13 cellular contexts compared by ENCODE assay signal in genomic region chr3:105824129-105824528, GRCh38. TPM values are rescaled to one million over a fixed set of nuclear protein-coding genes. Genes with fewer than 3 reads are reported as not detected.
DNase-seq lines count a peak whose midpoint lies in the region; ATAC-seq and TF ChIP-seq lines count a peak whose summit lies in the region.
"Had no signal": no experiment of that assay in that cellular context is flagged by ENCODE, and none has a peak within 500 bp of the region (broad histone marks: within the 10 kb centered on the region; RNA-seq: fewer than 3 reads in every experiment).

No MANE protein-coding gene starts in this region.

- H3K27me3 Mint-ChIP-seq in HFFc6 (ENCODE audit: insufficient read depth) (no peaks in the 10 kb centered on the region; the same call in none of the 2 replicates), brain (no peaks in the 10 kb centered on the region)
- no peaks in the 10 kb centered on the region for H3K27me3 Mint-ChIP-seq in naive thymus-derived CD4-positive, alpha-beta T cell

- no peaks in the 10 kb centered on the region for H3K9me3 ChIP-seq in AG04450 (ENCODE audit: control insufficient read depth, insufficient read depth, low read length)
- H3K9me3 ChIP-seq in naive thymus-derived CD4-positive, alpha-beta T cell (ENCODE audit: control insufficient read depth in 2 of 3, low read length in 3 of 3) = no peaks in the 10 kb centered on the region

- peaks cover 35% of the 10 kb centered on the region for H3K36me3 Mint-ChIP-seq in HFFc6 (ENCODE audit: low read depth)
- H3K36me3 Mint-ChIP-seq in brain = peaks cover 57% of the 10 kb centered on the region
- H3K36me3 Mint-ChIP-seq in naive thymus-derived CD4-positive, alpha-beta T cell = peaks cover 15 to 67% (median 61%) of the 10 kb centered on the region in 5 donors

- no peak for ATAC-seq in naive thymus-derived CD4-positive, alpha-beta T cell
- no peak for ATAC-seq in GM19452 (IDR thresholded peaks at IDR 0.05; ENCODE audit: unreplicated experiment)

- CTCF ChIA-PET in AG04450 (lab: Charles Lee) = no interaction called here
- CTCF ChIA-PET in naive thymus-derived CD4-positive, alpha-beta T cell (lab: Charles Lee) = no interaction called here

- H3K9me3 Mint-ChIP-seq in HFFc6 (no peaks in the 10 kb centered on the region), brain (no peaks in the 10 kb centered on the region)
- H3K9me3 Mint-ChIP-seq in naive thymus-derived CD4-positive, alpha-beta T cell = peaks cover 0 to 4% (median 0%) of the 10 kb centered on the region in 11 donors

- intact Hi-C loops in naive thymus-derived CD4-positive, alpha-beta T cell (cut with micrococcal nuclease) = no loop called here

- peaks cover 80% of the 10 kb centered on the region for H3K4me1 Mint-ChIP-seq in HFFc6 (ENCODE audit: low read depth)
- peaks cover 75% of the 10 kb centered on the region for H3K4me1 Mint-ChIP-seq in brain
- H3K4me1 Mint-ChIP-seq in naive thymus-derived CD4-positive, alpha-beta T cell = peaks cover 39 to 81% (median 77%) of the 10 kb centered on the region in 7 donors

- POLR2A ChIA-PET in AG04450 (lab: Yijun Ruan, JAX) = interaction anchor here (0.7 to 2.4 kb wide), 6 partner anchors 11 to 1286 kb away, joined by 3 to 13 read pairs (median 7); partner anchors contain the start of gene CBLB
- POLR2A ChIA-PET in naive thymus-derived CD4-positive, alpha-beta T cell (lab: Charles Lee) = interaction anchor here (0.6 to 1.2 kb wide), 2 partner anchors 13 to 32 kb away, joined by 4 to 6 read pairs; no protein-coding TSS in a partner anchor

- H3K27ac Mint-ChIP-seq in HFFc6 (peak overlapping the region; percentile 88), brain (peak overlapping the region in 3 of 5 experiments; percentile 29 to 73 (median 48))
- H3K27ac Mint-ChIP-seq in naive thymus-derived CD4-positive, alpha-beta T cell = peak overlapping the region in 8 of 9 donors; percentile 2 to 97 (median 77)

- DNase-seq in AG04450 (ENCODE audit: low read depth, low spot score) (no peak), HFFc6 (no peak), NCI-H526 (lab: John Stamatoyannopoulos, UW) (no peak), NCI-H128 (lab: John Stamatoyannopoulos, UW; ENCODE audit: unreplicated experiment) (no peak)
- DNase-seq in naive thymus-derived CD4-positive, alpha-beta T cell = no peak
- no peak for DNase-seq in activated effector memory CD4-positive, alpha-beta T cell treated with Interleukin-2 at 50 U/mL for 16 hours
- DNase-seq: activated CD4-positive, CD25-positive, alpha-beta regulatory T cell treated with anti-CD3 and anti-CD28 coated beads, Interleukin-2, amount 50 U/mL, for 72 hours; caudate nucleus; NCI-H2081 treated with DMSO at 0.1 percent for 48 hours; OCI-M1; stimulated activated CD4-positive, alpha-beta T cell treated with anti-CD3 and anti-CD28 coated beads, Interleukin-15, amount 100 ng/mL, for 24 hours had no signal

- H3K36me3 ChIP-seq in naive thymus-derived CD4-positive, alpha-beta T cell (ENCODE audit: control insufficient read depth in 2 of 3, insufficient read depth in 3 of 3, low read length in 3 of 3) = no peaks in the 10 kb centered on the region

- H3K4me1 ChIP-seq in naive thymus-derived CD4-positive, alpha-beta T cell (ENCODE audit: control insufficient read depth in 2 of 2, insufficient read depth in 2 of 2, low read length in 2 of 2) = peaks cover 9 to 35% of the 10 kb centered on the region in 2 donors

- TF ChIP-seq CTCF in AG04450 (IDR thresholded peaks at IDR 0.05; ENCODE audit: low read depth, low read length) = no peak
- TF ChIP-seq CTCF in HFFc6 (IDR thresholded peaks at IDR 0.05) = no peak
- no peak for TF ChIP-seq CTCF in brain (conservative IDR thresholded peaks at IDR 0.05)

- peak overlapping the region; percentile 59 for H3K27ac ChIP-seq in AG04450 (ENCODE audit: low read depth, low read length)
- H3K27ac ChIP-seq in naive thymus-derived CD4-positive, alpha-beta T cell (ENCODE audit: low read depth, low read length) = no peak overlapping the region

- H3K4me3 ChIP-seq in AG04450 (ENCODE audit: low read depth, low read length) = no peak overlapping the region
- H3K4me3 ChIP-seq in naive thymus-derived CD4-positive, alpha-beta T cell (ENCODE audit: low read length) = no peak overlapping the region

- H3K27me3 ChIP-seq in AG04450 (ENCODE audit: control insufficient read depth, insufficient read depth, low read length) = no peaks in the 10 kb centered on the region
- H3K27me3 ChIP-seq in naive thymus-derived CD4-positive, alpha-beta T cell (ENCODE audit: control insufficient read depth in 2 of 2, insufficient read depth in 2 of 2, low read length in 2 of 2) = no peaks in the 10 kb centered on the region

- H3K4me3 Mint-ChIP-seq in HFFc6 (peak overlapping the region; percentile 48), brain (no peak overlapping the region)
- peak overlapping the region in 4 of 10 donors; percentile 2 to 45 (median 18) for H3K4me3 Mint-ChIP-seq in naive thymus-derived CD4-positive, alpha-beta T cell

RNA-seq across cellular contexts. Expression of gene CBLB, which starts 44.7 kb away (rescaled TPM):
- polyA plus RNA-seq in AG04450 (2011; rRNA removed) (18.5 and 24.7 TPM in 2 replicates), brain (ENCODE audit: insufficient read depth, low read depth, low replicate concordance) (16.3 TPM)
- polyA minus RNA-seq in AG04450 (2011; rRNA and poly(A)+ RNA removed) = 27.9 and 39.1 TPM in 2 replicates
- 10 to 100 TPM; 17.6 to 22.6 (median 20.6) TPM for total RNA-seq in HFFc6 (2021; fragmentation: NEBNext Ultra II Directional; extraction: Animal tissue kit (Norgen Biotek cat#: 25700))
- total RNA-seq in naive thymus-derived CD4-positive, alpha-beta T cell = 100 to 1,000 TPM in 3 of 5 experiments, 10 to 100 TPM in 2; 82.8 to 135 (median 109) TPM
- polyA plus RNA-seq in naive thymus-derived CD4-positive, alpha-beta T cell = 10 to 100 TPM; 22.4 to 30.4 TPM
